In genomic region chr2:178828496-178828895, GRCh38 we compare ENCODE assay signal across 16 cellular contexts.
"Had no signal": no experiment of that assay in that cellular context is flagged by ENCODE, and none has a peak within 500 bp of the region (broad histone marks: within the 10 kb centered on the region; RNA-seq: fewer than 3 reads in every experiment).

No MANE protein-coding gene starts in this region.

- H3K27me3 ChIP-seq: breast epithelium, esophagus muscularis mucosa, neutrophil, suprapubic skin, upper lobe of left lung had no signal

- DNase-seq: activated CD4-positive, alpha-beta T cell treated with anti-CD3 and anti-CD28 coated beads for 1 hour; activated CD4-positive, alpha-beta T cell treated with anti-CD3 and anti-CD28 coated beads, Interleukin-2, amount 50 U/mL, for 4 hours; activated naive CD4-positive, alpha-beta T cell treated with Interleukin-2 at 50 U/mL for 16 hours; activated T-cell treated with anti-CD3 and anti-CD28 coated beads for 4 hours; aorta; foreskin fibroblast; naive B cell; retina; small intestine; upper lobe of left lung had no signal

- H3K4me3 Mint-ChIP-seq: naive B cell; stimulated activated naive CD8-positive, alpha-beta T cell treated with anti-CD3 and anti-CD28 coated beads, Interleukin-15, Interleukin-2, amounts not matched to agents 100 ng/mL and 50 ng/mL, for 24 hours had no signal

- H3K4me1 ChIP-seq: breast epithelium had no signal

- H3K9me3 ChIP-seq: breast epithelium, esophagus muscularis mucosa, neutrophil, suprapubic skin, upper lobe of left lung had no signal

- H3K27ac Mint-ChIP-seq: stimulated activated naive CD8-positive, alpha-beta T cell treated with anti-CD3 and anti-CD28 coated beads, Interleukin-15, Interleukin-2, amounts not matched to agents 100 ng/mL and 50 ng/mL, for 24 hours had no signal

- H3K36me3 ChIP-seq: breast epithelium, esophagus muscularis mucosa, neutrophil, suprapubic skin, upper lobe of left lung had no signal

- H3K4me3 ChIP-seq: breast epithelium, esophagus muscularis mucosa, lung, suprapubic skin, upper lobe of left lung had no signal

- H3K27ac ChIP-seq: breast epithelium, esophagus muscularis mucosa, neutrophil, suprapubic skin, upper lobe of left lung had no signal

- H3K27me3 Mint-ChIP-seq: naive B cell; stimulated activated naive CD8-positive, alpha-beta T cell treated with anti-CD3 and anti-CD28 coated beads, Interleukin-15, Interleukin-2, amounts not matched to agents 100 ng/mL and 50 ng/mL, for 24 hours had no signal
